8 cellular contexts compared by ENCODE assay signal in genomic region chr5:54867310-54867944, GRCh38.
DNase-seq lines count a peak whose midpoint lies in the region; ATAC-seq, FAIRE-seq and TF ChIP-seq lines count a peak whose summit lies in the region.

No MANE protein-coding gene starts in this region.

- TF ChIP-seq POLR2A in A549 (IDR thresholded peaks at IDR 0.05; ENCODE audit: low read length) (no peak), GM12891 (IDR thresholded peaks at IDR 0.05; ENCODE audit: low read depth, low read length) (no peak)

- peak overlapping the region; percentile 61 for H3K4me2 ChIP-seq in A549

- no peaks in the 10 kb centered on the region for H3K4me1 ChIP-seq in A549

- 15% methylated on average over 7 of the region's 7 CpGs for WGBS in A549 (ENCODE audit: missing lambda C conversion rate)

- H3K27ac Mint-ChIP-seq in immature natural killer cell: peak overlapping the region in 1 of 6 donors; percentile 31

- H3K9me3 ChIP-seq in A549: no peaks in the 10 kb centered on the region

- FAIRE-seq in A549 (lab: Jason Lieb, UNC) (no peak), GM12891 (lab: Jason Lieb, UNC) (no peak)

- no peak for TF ChIP-seq EP300 in A549 (IDR thresholded peaks at IDR 0.05)

- TF ChIP-seq CTCF in A549 (IDR thresholded peaks at IDR 0.05): peak; percentile 70

- H3K9me3 Mint-ChIP-seq in immature natural killer cell: no peaks in the 10 kb centered on the region

- H3K27me3 Mint-ChIP-seq in immature natural killer cell (ENCODE audit: low read depth in 3 of 3): peaks cover 0 to 7% (median 4%) of the 10 kb centered on the region in 3 donors

- ATAC-seq in A549 (peak in 1 of 2 experiments; percentile 67; a peak in 3 of 6 replicates), GM18498 (IDR thresholded peaks at IDR 0.05; ENCODE audit: unreplicated experiment) (no peak)

- DNase-seq in A549 (ENCODE audit: low read depth in 1 of 2, low spot score in 1 of 2) (peak; percentile 41 to 50), GM03348 (ENCODE audit: low spot score) (peak; percentile 68), NCI-H2227 treated with DMSO at 0.1 percent for 48 hours (lab: John Stamatoyannopoulos, UW) (peak; percentile 68), astrocyte of the hippocampus (ENCODE audit: low read depth, low spot score) (peak; percentile 72), immature natural killer cell (peak; percentile 51 to 67 (median 58)), superior temporal gyrus (ENCODE audit: extremely low spot score) (peak; percentile 89), GM12891 (ENCODE audit: insufficient read length, low spot score) (no peak)

- H3K4me3 ChIP-seq in A549: no peak overlapping the region

- H3K36me3 Mint-ChIP-seq in immature natural killer cell: no peaks in the 10 kb centered on the region

- H3K27ac ChIP-seq in A549: no peak overlapping the region

- H3K4me1 Mint-ChIP-seq in immature natural killer cell: peaks cover 4 to 9% of the 10 kb centered on the region in 2 donors

- POLR2A ChIA-PET in A549 (lab: Yijun Ruan, JAX): interaction anchor here (0.5 to 1.0 kb wide), 3 partner anchors 292 to 557 kb away, joined by 3 to 5 read pairs (median 5); partner anchors contain the start of genes ARL15, GPX8 and SNX18

- CTCF ChIA-PET in A549 (lab: Yijun Ruan, JAX): interaction anchor here (0.6 to 5.0 kb wide), 30 partner anchors 9 to 624 kb away, joined by 3 to 55 read pairs (median 4); partner anchors contain the start of gene SNX18

- TF ChIP-seq RAD21 in A549 (conservative IDR thresholded peaks at IDR 0.05 in 1 of 2, IDR thresholded peaks at IDR 0.05 in 1 of 2): peak; percentile 57 to 63

- H3K4me3 Mint-ChIP-seq in immature natural killer cell: peak overlapping the region in 4 of 5 donors; percentile 21 to 79 (median 44)

TF ChIP-seq in A549, 52 proteins besides CTCF, POLR2A, EP300 and RAD21:
- TF ChIP-seq HEYL (CRISPR knock-in tag; IDR thresholded peaks at IDR 0.05): no peak
- TF ChIP-seq SMC3 (IDR thresholded peaks at IDR 0.05): peak; percentile 72
TF ChIP-seq in A549: peak in this region for 1.

TF ChIP-seq in GM12891, 5 proteins besides CTCF, POLR2A, EP300 and RAD21:
- TF ChIP-seq POLR2AphosphoS5 (IDR thresholded peaks at IDR 0.05; ENCODE audit: low read depth, low read length) (no peak), PAX5 (IDR thresholded peaks at IDR 0.05; ENCODE audit: insufficient read depth, low read length, severe bottlenecking) (no peak), POU2F2 (IDR thresholded peaks at IDR 0.05; ENCODE audit: low read depth, low read length) (no peak), SPI1 (IDR thresholded peaks at IDR 0.05; ENCODE audit: low read depth, low read length) (no peak), TAF1 (IDR thresholded peaks at IDR 0.05; ENCODE audit: low read depth, low read length) (no peak)
